7 cellular contexts compared by ENCODE assay signal in genomic region chr15:26075770-26076169, GRCh38.
"Had no signal": no experiment of that assay in that cellular context is flagged by ENCODE, and none has a peak within 500 bp of the region (broad histone marks: within the 10 kb centered on the region; RNA-seq: fewer than 3 reads in every experiment).

No MANE protein-coding gene starts in this region.

- DNase-seq: GOT3, H7, KBM-7 had no signal

- H3K36me3 ChIP-seq: HAP-1 had no signal

- H3K36me3 Mint-ChIP-seq: IgD-negative memory B cell had no signal

- H3K9ac ChIP-seq: KMS-11 had no signal

- H3K4me2 ChIP-seq: KMS-11 had no signal

- ATAC-seq: HCT116 had no signal

- H3K27ac ChIP-seq: KMS-11 had no signal

- H3K4me3 ChIP-seq: HAP-1 had no signal

- H3K9me3 ChIP-seq: HAP-1 had no signal

- H3K27ac Mint-ChIP-seq: IgD-negative memory B cell had no signal

- H3K4me3 Mint-ChIP-seq: IgD-negative memory B cell had no signal

- H3K4me1 ChIP-seq: HAP-1 had no signal
